Comparison of ENCODE assay signal across 30 cellular contexts in the genomic region with DNA sequence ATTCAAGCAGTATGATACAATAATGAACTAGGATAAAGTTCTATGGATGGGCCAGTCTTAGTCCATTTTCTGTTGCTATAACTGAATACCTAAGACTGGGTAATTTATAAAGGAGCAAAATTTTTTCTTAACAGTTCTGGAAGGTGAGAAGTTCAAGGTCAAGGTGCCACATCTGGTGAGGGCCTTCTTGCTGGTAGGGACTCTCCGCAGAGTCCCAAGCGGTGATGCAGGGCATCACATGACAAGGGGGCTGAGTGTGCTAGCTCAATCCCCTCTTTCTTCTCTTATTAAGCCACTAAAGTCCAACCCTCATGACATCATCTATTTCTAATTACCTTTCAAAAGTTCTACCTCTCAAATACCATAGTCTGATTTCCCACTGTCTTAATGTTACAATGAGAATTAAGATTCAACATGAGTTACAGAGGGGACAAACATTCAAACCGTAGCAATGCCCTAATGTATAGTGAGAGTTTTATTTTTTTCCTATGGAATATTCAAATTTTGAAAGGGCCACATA.
"Had no signal": no experiment of that assay in that cellular context is flagged by ENCODE, and none has a peak within 500 bp of the region (broad histone marks: within the 10 kb centered on the region; RNA-seq: fewer than 3 reads in every experiment).

No MANE protein-coding gene starts in this region.

- H3K27me3 Mint-ChIP-seq: activated CD4-positive, alpha-beta T cell treated with anti-CD3 and anti-CD28 coated beads for 36 hours; activated CD4-positive, alpha-beta T cell treated with anti-CD3 and anti-CD28 coated beads, Interleukin-2, amount 10 ng/mL, durations not matched to agents 24 days and 14 days; activated CD8-positive, alpha-beta T cell treated with anti-CD3 and anti-CD28 coated beads for 36 hours; activated naive CD4-positive, alpha-beta T cell treated with anti-CD3 and anti-CD28 coated beads, Interleukin-2, amount 50 U/mL, for 24 hours; activated naive CD8-positive, alpha-beta T cell treated with anti-CD3 and anti-CD28 coated beads for 36 hours; activated naive CD8-positive, alpha-beta T cell treated with anti-CD3 and anti-CD28 coated beads, Interleukin-2, amount 50 U/mL, for 24 hours; effector memory CD8-positive, alpha-beta T cell had no signal

- H3K4me1 ChIP-seq: adrenal gland, body of pancreas, esophagus muscularis mucosa, foreskin keratinocyte, heart left ventricle had no signal

- H3K9me3 ChIP-seq: adrenal gland, body of pancreas, esophagus muscularis mucosa, gastrocnemius medialis, heart left ventricle had no signal

- H3K27ac Mint-ChIP-seq: activated CD4-positive, alpha-beta T cell treated with anti-CD3 and anti-CD28 coated beads for 36 hours; activated CD4-positive, alpha-beta T cell treated with anti-CD3 and anti-CD28 coated beads, Interleukin-2, amount 10 ng/mL, durations not matched to agents 24 days and 14 days; activated CD8-positive, alpha-beta T cell treated with anti-CD3 and anti-CD28 coated beads for 36 hours; activated naive CD4-positive, alpha-beta T cell treated with anti-CD3 and anti-CD28 coated beads for 36 hours; activated naive CD4-positive, alpha-beta T cell treated with anti-CD3 and anti-CD28 coated beads, Interleukin-2, amount 50 U/mL, for 24 hours; activated naive CD8-positive, alpha-beta T cell treated with anti-CD3 and anti-CD28 coated beads for 36 hours; activated naive CD8-positive, alpha-beta T cell treated with anti-CD3 and anti-CD28 coated beads, Interleukin-2, amount 50 U/mL, for 24 hours; activated T-helper 1 cell treated with anti-CD3 and anti-CD28 coated beads, Interleukin-12 subunit alpha, Interleukin-12 subunit beta, Interleukin-2, Interleukin-4 antibody, amounts not matched to agents 30 ng/mL and 10 ng/mL and 1 ng/mL, durations not matched to agents 14 hours and 24 hours and 36 hours; activated T-helper 2 cell treated with anti-CD3 and anti-CD28 coated beads, Interferon-gamma antibody, Interleukin-2, Interleukin-4, amounts not matched to agents 10 μg/mL and 5 μg/mL and 100 μg/mL, durations not matched to agents 14 hours and 24 hours and 36 hours; effector memory CD8-positive, alpha-beta T cell had no signal

- ATAC-seq: activated CD4-positive, alpha-beta T cell treated with anti-CD3 and anti-CD28 coated beads for 36 hours; activated CD8-positive, alpha-beta T cell treated with anti-CD3 and anti-CD28 coated beads for 36 hours; activated naive CD8-positive, alpha-beta T cell treated with anti-CD3 and anti-CD28 coated beads, Interleukin-2, amount 50 U/mL, for 24 hours; body of pancreas; effector memory CD8-positive, alpha-beta T cell; foreskin keratinocyte; gastrocnemius medialis; heart left ventricle had no signal

- H3K4me3 Mint-ChIP-seq: activated CD4-positive, alpha-beta T cell treated with anti-CD3 and anti-CD28 coated beads for 36 hours; activated CD4-positive, alpha-beta T cell treated with anti-CD3 and anti-CD28 coated beads, Interleukin-2, amount 10 ng/mL, durations not matched to agents 24 days and 14 days; activated CD8-positive, alpha-beta T cell treated with anti-CD3 and anti-CD28 coated beads for 36 hours; activated naive CD4-positive, alpha-beta T cell treated with anti-CD3 and anti-CD28 coated beads for 36 hours; activated naive CD4-positive, alpha-beta T cell treated with anti-CD3 and anti-CD28 coated beads, Interleukin-2, amount 50 U/mL, for 24 hours; activated naive CD8-positive, alpha-beta T cell treated with anti-CD3 and anti-CD28 coated beads for 36 hours; activated naive CD8-positive, alpha-beta T cell treated with anti-CD3 and anti-CD28 coated beads, Interleukin-2, amount 50 U/mL, for 24 hours; activated T-helper 1 cell treated with anti-CD3 and anti-CD28 coated beads, Interleukin-12 subunit alpha, Interleukin-12 subunit beta, Interleukin-2, Interleukin-4 antibody, amounts not matched to agents 30 ng/mL and 10 ng/mL and 1 ng/mL, durations not matched to agents 14 hours and 24 hours and 36 hours; effector memory CD8-positive, alpha-beta T cell had no signal

- H3K27ac ChIP-seq: adrenal gland, body of pancreas, esophagus muscularis mucosa, foreskin keratinocyte, gastrocnemius medialis, heart left ventricle had no signal

- H3K27me3 ChIP-seq: adrenal gland, body of pancreas, esophagus muscularis mucosa, foreskin keratinocyte, gastrocnemius medialis, heart left ventricle had no signal

- H3K4me3 ChIP-seq: adrenal gland, body of pancreas, esophagus muscularis mucosa, gastrocnemius medialis, heart left ventricle had no signal

- H3K9me3 Mint-ChIP-seq: activated CD4-positive, alpha-beta T cell treated with anti-CD3 and anti-CD28 coated beads, Interleukin-2, amount 10 ng/mL, durations not matched to agents 24 days and 14 days; activated CD8-positive, alpha-beta T cell treated with anti-CD3 and anti-CD28 coated beads for 36 hours; activated naive CD4-positive, alpha-beta T cell treated with anti-CD3 and anti-CD28 coated beads for 36 hours; activated naive CD4-positive, alpha-beta T cell treated with anti-CD3 and anti-CD28 coated beads, Interleukin-2, amount 50 U/mL, for 24 hours; activated naive CD8-positive, alpha-beta T cell treated with anti-CD3 and anti-CD28 coated beads for 36 hours; activated naive CD8-positive, alpha-beta T cell treated with anti-CD3 and anti-CD28 coated beads, Interleukin-2, amount 50 U/mL, for 24 hours; activated T-helper 1 cell treated with anti-CD3 and anti-CD28 coated beads, Interleukin-12 subunit alpha, Interleukin-12 subunit beta, Interleukin-2, Interleukin-4 antibody, amounts not matched to agents 30 ng/mL and 10 ng/mL and 1 ng/mL, durations not matched to agents 14 hours and 24 hours and 36 hours; activated T-helper 2 cell treated with anti-CD3 and anti-CD28 coated beads, Interferon-gamma antibody, Interleukin-2, Interleukin-4, amounts not matched to agents 10 μg/mL and 5 μg/mL and 100 μg/mL, durations not matched to agents 14 hours and 24 hours and 36 hours; effector memory CD8-positive, alpha-beta T cell had no signal

- H3K4me1 Mint-ChIP-seq: activated CD4-positive, alpha-beta T cell treated with anti-CD3 and anti-CD28 coated beads for 36 hours; activated naive CD4-positive, alpha-beta T cell treated with anti-CD3 and anti-CD28 coated beads, Interleukin-2, amount 50 U/mL, for 24 hours; activated naive CD8-positive, alpha-beta T cell treated with anti-CD3 and anti-CD28 coated beads for 36 hours; activated naive CD8-positive, alpha-beta T cell treated with anti-CD3 and anti-CD28 coated beads, Interleukin-2, amount 50 U/mL, for 24 hours had no signal

- DNase-seq: activated CD4-positive, alpha-beta T cell treated with anti-CD3 and anti-CD28 coated beads for 36 hours; activated CD4-positive, alpha-beta T cell treated with anti-CD3 and anti-CD28 coated beads, Interleukin-2, amount 10 ng/mL, durations not matched to agents 24 days and 14 days; activated CD4-positive, CD25-positive, alpha-beta regulatory T cell; activated CD4-positive, CD25-positive, alpha-beta regulatory T cell treated with anti-CD3 and anti-CD28 coated beads, Interleukin-2, amount 50 U/mL, for 72 hours; activated CD8-positive, alpha-beta memory T cell treated with anti-CD3 and anti-CD28 coated beads for 24 hours; activated CD8-positive, alpha-beta T cell treated with anti-CD3 and anti-CD28 coated beads for 36 hours; activated effector memory CD4-positive, alpha-beta T cell treated with anti-CD3 and anti-CD28 coated beads, Interleukin-2, amount 50 U/mL, for 16 hours; activated naive CD4-positive, alpha-beta T cell treated with anti-CD3 and anti-CD28 coated beads for 36 hours; activated naive CD8-positive, alpha-beta T cell treated with anti-CD3 and anti-CD28 coated beads for 36 hours; activated naive CD8-positive, alpha-beta T cell treated with anti-CD3 and anti-CD28 coated beads, Interleukin-2, amount 50 U/mL, for 24 hours; activated T-cell treated with anti-CD3 and anti-CD28 coated beads, Interleukin-2, amount 50 U/mL, for 48 hours; adrenal gland; amygdala; aorta; body of pancreas; caudate nucleus; cortex of kidney; dermis blood vessel endothelial cell; effector CD4-positive, alpha-beta T cell; effector memory CD8-positive, alpha-beta T cell; erythroblast; foreskin keratinocyte; gastrocnemius medialis; glutamatergic neuron; heart left ventricle; T-helper 2 cell had no signal
